In the genomic region with DNA sequence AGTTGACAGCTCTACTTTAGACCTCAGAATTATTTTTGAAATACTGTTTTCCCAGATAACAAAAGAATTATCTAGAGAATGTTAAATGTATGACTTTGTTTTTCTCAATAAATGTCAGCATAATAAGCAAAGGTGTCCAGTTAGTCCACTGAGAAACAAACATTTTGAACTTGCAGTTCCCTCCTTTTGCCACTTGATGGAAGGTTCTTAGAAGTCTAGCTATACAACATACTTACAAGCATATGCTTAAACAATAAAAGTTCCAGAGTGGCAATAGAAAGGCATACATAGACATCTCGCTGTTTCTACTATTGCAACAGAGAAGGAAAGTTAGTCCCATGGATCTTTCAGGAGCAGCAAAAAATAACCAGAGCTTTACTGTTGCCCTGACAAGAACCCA, we compare ENCODE assay signal across 12 cellular contexts. TPM values are rescaled to one million over a fixed set of nuclear protein-coding genes. Genes with fewer than 3 reads are reported as not detected.
DNase-seq lines count a peak whose midpoint lies in the region; TF ChIP-seq lines count a peak whose summit lies in the region.
"Had no signal": no experiment of that assay in that cellular context is flagged by ENCODE, and none has a peak within 500 bp of the region (broad histone marks: within the 10 kb centered on the region; RNA-seq: fewer than 3 reads in every experiment).

No MANE protein-coding gene starts in this region.

- peaks cover 37% of the 10 kb centered on the region for H3K36me3 Mint-ChIP-seq in mesothelial cell of epicardium
- H3K36me3 Mint-ChIP-seq in CD4-positive, alpha-beta memory T cell: peaks cover 54 to 89% of the 10 kb centered on the region in 2 donors

- no peaks in the 10 kb centered on the region for H3K9me3 ChIP-seq in CD4-positive, alpha-beta memory T cell (ENCODE audit: control insufficient read depth in 1 of 2, low read length in 2 of 2)

- TF ChIP-seq CTCF in mesothelial cell of epicardium (IDR thresholded peaks at IDR 0.05; ENCODE audit: unreplicated experiment): peak; percentile 34

- no peaks in the 10 kb centered on the region for H3K4me1 Mint-ChIP-seq in mesothelial cell of epicardium
- H3K4me1 Mint-ChIP-seq in CD4-positive, alpha-beta memory T cell: peaks cover 0 to 5% (median 3%) of the 10 kb centered on the region in 4 donors
- H3K4me1 Mint-ChIP-seq: activated naive CD8-positive, alpha-beta T cell treated with anti-CD3 and anti-CD28 coated beads, Interleukin-2, amount 10 ng/mL, durations not matched to agents 7 days and 5 days had no signal

- no peaks in the 10 kb centered on the region for H3K27me3 ChIP-seq in CD4-positive, alpha-beta memory T cell (ENCODE audit: insufficient read depth, low read length)

- intact Hi-C loops in CD4-positive, alpha-beta memory T cell (cut with micrococcal nuclease): no loop called here

- no peaks in the 10 kb centered on the region for H3K4me1 ChIP-seq in CD4-positive, alpha-beta memory T cell (ENCODE audit: insufficient read depth, low read length)

- no peak overlapping the region for H3K4me3 ChIP-seq in CD4-positive, alpha-beta memory T cell (ENCODE audit: low read length in 2 of 2)

- no peak overlapping the region for H3K4me3 Mint-ChIP-seq in mesothelial cell of epicardium
- H3K4me3 Mint-ChIP-seq in CD4-positive, alpha-beta memory T cell: no peak overlapping the region
- H3K4me3 Mint-ChIP-seq: activated naive CD8-positive, alpha-beta T cell treated with anti-CD3 and anti-CD28 coated beads, Interleukin-2, amount 10 ng/mL, durations not matched to agents 7 days and 5 days had no signal

- POLR2A ChIA-PET in CD4-positive, alpha-beta memory T cell (lab: Charles Lee; ENCODE audit: partially characterized antibody): interaction anchor here (1.0 kb wide), 1 partner anchor 12 kb away, joined by 5 read pairs; the partner anchor contains the start of gene NDUFA10

- H3K36me3 ChIP-seq in CD4-positive, alpha-beta memory T cell (ENCODE audit: insufficient read depth, low read length): peaks cover 62% of the 10 kb centered on the region

- no peaks in the 10 kb centered on the region for H3K9me3 Mint-ChIP-seq in mesothelial cell of epicardium
- no peaks in the 10 kb centered on the region for H3K9me3 Mint-ChIP-seq in CD4-positive, alpha-beta memory T cell
- H3K9me3 Mint-ChIP-seq: activated naive CD8-positive, alpha-beta T cell treated with anti-CD3 and anti-CD28 coated beads, Interleukin-2, amount 10 ng/mL, durations not matched to agents 7 days and 5 days had no signal

- DNase-seq in DMS53 treated with DMSO at 0.1 percent for 48 hours (lab: John Stamatoyannopoulos, UW; ENCODE audit: unreplicated experiment) (peak; percentile 3), M059J (ENCODE audit: low read depth) (peak; percentile 13), T47D (ENCODE audit: low read depth in 1 of 2, low spot score in 1 of 2) (peak; percentile 28 to 31), mesothelial cell of epicardium (ENCODE audit: low spot score in 2 of 2, unreplicated experiment in 2 of 2) (no peak)
- no peak for DNase-seq in CD4-positive, alpha-beta memory T cell
- no peak for DNase-seq in effector CD8-positive, alpha-beta T cell (lab: John Stamatoyannopoulos, UW)
- DNase-seq in stimulated activated CD4-positive, alpha-beta T cell treated with anti-CD3 and anti-CD28 coated beads, Interleukin-1b, Interleukin-23, amount 100 ng/mL, for 48 hours: no peak
- DNase-seq in activated T-cell treated with anti-CD3 and anti-CD28 coated beads, Interleukin-2, amount 50 U/mL, for 1 hour: no peak
- DNase-seq: activated CD4-positive, alpha-beta T cell treated with anti-CD3 and anti-CD28 coated beads for 1 hour; activated naive CD8-positive, alpha-beta T cell treated with anti-CD3 and anti-CD28 coated beads, Interleukin-2, amount 10 ng/mL, durations not matched to agents 7 days and 5 days; NCI-H774 had no signal

- CTCF ChIA-PET in CD4-positive, alpha-beta memory T cell (lab: Charles Lee; ENCODE audit: partially characterized antibody): interaction anchor here (1.4 kb wide), 1 partner anchor 8 kb away, joined by 8 read pairs; no protein-coding TSS in a partner anchor

- in situ Hi-C loops in T47D (cut with HindIII; ENCODE audit: low pct_unique_long_range_greater_than_20kb, low sequenced_read_pairs): no loop called here

- H3K27ac ChIP-seq in CD4-positive, alpha-beta memory T cell (ENCODE audit: low read depth, low read length): no peak overlapping the region

- no peaks in the 10 kb centered on the region for H3K27me3 Mint-ChIP-seq in mesothelial cell of epicardium (ENCODE audit: low read depth)
- H3K27me3 Mint-ChIP-seq in CD4-positive, alpha-beta memory T cell: no peaks in the 10 kb centered on the region
- H3K27me3 Mint-ChIP-seq: activated naive CD8-positive, alpha-beta T cell treated with anti-CD3 and anti-CD28 coated beads, Interleukin-2, amount 10 ng/mL, durations not matched to agents 7 days and 5 days had no signal

- H3K27ac Mint-ChIP-seq in mesothelial cell of epicardium: no peak overlapping the region
- H3K27ac Mint-ChIP-seq in CD4-positive, alpha-beta memory T cell: no peak overlapping the region
- H3K27ac Mint-ChIP-seq: activated naive CD8-positive, alpha-beta T cell treated with anti-CD3 and anti-CD28 coated beads, Interleukin-2, amount 10 ng/mL, durations not matched to agents 7 days and 5 days had no signal

RNA-seq across cellular contexts. Expression of gene NDUFA10, which starts 11.8 kb away (rescaled TPM):
- total RNA-seq in M059J (2014; rRNA removed; shearing (Covaris generic)): 92.0 and 92.8 TPM in 2 replicates
- 121 to 129 TPM (median 125 TPM) in 3 replicates for total RNA-seq in mesothelial cell of epicardium
- 10 to 100 TPM; 86.0 to 99.4 TPM for total RNA-seq in CD4-positive, alpha-beta memory T cell
- 100 to 1,000 TPM; 129 to 150 TPM for polyA plus RNA-seq in CD4-positive, alpha-beta memory T cell

RNA-seq across cellular contexts. Expression of gene OR6B2, which starts 16.9 kb away (rescaled TPM):
- total RNA-seq in M059J (2014; rRNA removed; shearing (Covaris generic)): not detected in 2 replicates
- not detected in 3 replicates for total RNA-seq in mesothelial cell of epicardium
- not detected for total RNA-seq in CD4-positive, alpha-beta memory T cell
- not detected for polyA plus RNA-seq in CD4-positive, alpha-beta memory T cell
- total RNA-seq: activated naive CD8-positive, alpha-beta T cell treated with anti-CD3 and anti-CD28 coated beads, Interleukin-2, amount 10 ng/mL, durations not matched to agents 7 days and 5 days; glomerular endothelial cell had no signal

RNA-seq across cellular contexts. Expression of gene OR6B3, which starts 40.0 kb away (rescaled TPM):
- not detected in 2 replicates for total RNA-seq in M059J (2014; rRNA removed; shearing (Covaris generic))
- not detected in 3 replicates for total RNA-seq in mesothelial cell of epicardium
- total RNA-seq in CD4-positive, alpha-beta memory T cell: not detected
- not detected for polyA plus RNA-seq in CD4-positive, alpha-beta memory T cell
- total RNA-seq: activated naive CD8-positive, alpha-beta T cell treated with anti-CD3 and anti-CD28 coated beads, Interleukin-2, amount 10 ng/mL, durations not matched to agents 7 days and 5 days; glomerular endothelial cell had no signal

Comparison
In these comparisons a context has a peak if more than half of its experiments do, and no peak if none do; other contexts are left out.
1. DNase-seq: peak in DMS53 treated with DMSO at 0.1 percent for 48 hours (single experiment), M059J (single experiment) and T47D (2 of 2); none in mesothelial cell of epicardium (0 of 2), CD4-positive, alpha-beta memory T cell (0 of 5), effector CD8-positive, alpha-beta T cell (single experiment), stimulated activated CD4-positive, alpha-beta T cell treated with anti-CD3 and anti-CD28 coated beads, Interleukin-1b, Interleukin-23, amount 100 ng/mL, for 48 hours (single experiment) and activated T-cell treated with anti-CD3 and anti-CD28 coated beads, Interleukin-2, amount 50 U/mL, for 1 hour (single experiment).